In the genomic region with DNA sequence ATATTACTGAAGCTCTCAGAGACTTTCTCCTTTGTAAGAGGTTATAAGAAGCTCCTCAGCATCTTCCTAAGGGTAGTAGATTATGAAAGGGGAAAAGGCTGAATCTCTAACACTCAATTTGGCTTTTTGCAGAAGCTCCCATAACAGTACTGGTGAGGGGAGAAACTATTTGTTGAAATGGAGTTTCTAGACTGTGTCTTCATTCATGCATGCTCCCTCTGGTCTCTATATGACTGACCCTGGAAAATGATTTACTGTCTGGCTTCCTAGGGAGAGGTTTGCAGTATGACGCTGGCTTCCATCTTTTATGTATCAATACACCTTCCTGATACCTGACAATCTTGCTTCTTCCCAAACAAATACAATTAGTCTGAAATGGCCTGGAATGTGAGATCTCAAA, we compare ENCODE assay signal across 18 cellular contexts.
A peak's percentile ranks its signal among the peaks of the same experiment; 100 is the strongest.
DNase-seq lines count a peak whose midpoint lies in the region; ATAC-seq and TF ChIP-seq lines count a peak whose summit lies in the region.
"Had no signal": no experiment of that assay in that cellular context is flagged by ENCODE, and none has a peak within 500 bp of the region (broad histone marks: within the 10 kb centered on the region; RNA-seq: fewer than 3 reads in every experiment).

No MANE protein-coding gene starts in this region.

- no peak overlapping the region for H3K4me3 ChIP-seq in left lung
- H3K4me3 ChIP-seq: BLaER1 had no signal

- no peak overlapping the region for H3K27ac ChIP-seq in left lung
- H3K27ac ChIP-seq: BLaER1, WERI-Rb-1 had no signal

- H3K9me3 ChIP-seq in left lung, result peaks cover 0 to 6% of the 10 kb centered on the region in 2 donors
- H3K9me3 ChIP-seq: SK-N-SH had no signal

- H3K4me1 Mint-ChIP-seq in activated T-helper 1 cell treated with anti-CD3 and anti-CD28 coated beads, Interleukin-12 subunit alpha, Interleukin-12 subunit beta, Interleukin-2, Interleukin-4 antibody, amounts not matched to agents 30 ng/mL and 10 ng/mL and 1 ng/mL, durations not matched to agents 14 hours and 24 hours and 36 hours (ENCODE audit: low read depth), result peaks cover 11% of the 10 kb centered on the region
- H3K4me1 Mint-ChIP-seq: activated naive CD4-positive, alpha-beta T cell treated with anti-CD3 and anti-CD28 coated beads, Interleukin-2, amount 10 ng/mL, durations not matched to agents 7 days and 5 days had no signal

- no peaks in the 10 kb centered on the region for H3K36me3 ChIP-seq in left lung
- H3K36me3 ChIP-seq: WERI-Rb-1 had no signal

- intact Hi-C loops in activated T-helper 1 cell treated with anti-CD3 and anti-CD28 coated beads, Interleukin-12 subunit alpha, Interleukin-12 subunit beta, Interleukin-2, Interleukin-4 antibody, amounts not matched to agents 30 ng/mL and 10 ng/mL and 1 ng/mL, durations not matched to agents 14 hours and 24 hours and 36 hours (cut with micrococcal nuclease), result loop anchor here (2.0 kb wide), 1 partner anchor 60 kb away; no protein-coding TSS in a partner anchor
- intact Hi-C loops in left lung (cut with DNase I), result no loop called here

- no peaks in the 10 kb centered on the region for H3K27me3 ChIP-seq in left lung
- H3K27me3 ChIP-seq: BLaER1 had no signal

- H3K27me3 Mint-ChIP-seq in activated T-helper 1 cell treated with anti-CD3 and anti-CD28 coated beads, Interleukin-12 subunit alpha, Interleukin-12 subunit beta, Interleukin-2, Interleukin-4 antibody, amounts not matched to agents 30 ng/mL and 10 ng/mL and 1 ng/mL, durations not matched to agents 14 hours and 24 hours and 36 hours (ENCODE audit: insufficient read depth), result no peaks in the 10 kb centered on the region
- H3K27me3 Mint-ChIP-seq: activated naive CD4-positive, alpha-beta T cell treated with anti-CD3 and anti-CD28 coated beads, Interleukin-2, amount 10 ng/mL, durations not matched to agents 7 days and 5 days; memory B cell had no signal

- no peaks in the 10 kb centered on the region for H3K4me1 ChIP-seq in left lung

- DNase-seq in activated T-helper 1 cell treated with anti-CD3 and anti-CD28 coated beads, Interleukin-12 subunit alpha, Interleukin-12 subunit beta, Interleukin-2, Interleukin-4 antibody, amounts not matched to agents 30 ng/mL and 10 ng/mL and 1 ng/mL, durations not matched to agents 14 hours and 24 hours and 36 hours (ENCODE audit: low spot score), result no peak
- no peak for DNase-seq in omental fat pad (ENCODE audit: low spot score)
- DNase-seq in left lung, result no peak
- no peak for DNase-seq in NCI-H2227 (lab: John Stamatoyannopoulos, UW; ENCODE audit: unreplicated experiment)
- no peak for DNase-seq in dermis blood vessel endothelial cell
- DNase-seq: activated naive CD4-positive, alpha-beta T cell treated with anti-CD3 and anti-CD28 coated beads, Interleukin-2, amount 10 ng/mL, durations not matched to agents 7 days and 5 days; DMS79 treated with DMSO at 0.1 percent for 48 hours; effector memory CD4-positive, alpha-beta T cell; immature natural killer cell; right cardiac atrium; SK-N-SH; stimulated activated CD4-positive, alpha-beta T cell treated with anti-CD3 and anti-CD28 coated beads, Interleukin-2, amount 100 ng/mL, for 24 hours; WERI-Rb-1 had no signal

- TF ChIP-seq CTCF in omental fat pad (IDR thresholded peaks at IDR 0.05), result no peak
- TF ChIP-seq CTCF in left lung (IDR thresholded peaks at IDR 0.05), result no peak

- H3K27ac Mint-ChIP-seq in activated T-helper 1 cell treated with anti-CD3 and anti-CD28 coated beads, Interleukin-12 subunit alpha, Interleukin-12 subunit beta, Interleukin-2, Interleukin-4 antibody, amounts not matched to agents 30 ng/mL and 10 ng/mL and 1 ng/mL, durations not matched to agents 14 hours and 24 hours and 36 hours, result peak overlapping the region; percentile 73
- H3K27ac Mint-ChIP-seq: activated naive CD4-positive, alpha-beta T cell treated with anti-CD3 and anti-CD28 coated beads, Interleukin-2, amount 10 ng/mL, durations not matched to agents 7 days and 5 days; immature natural killer cell had no signal

- peak; percentile 90 for ATAC-seq in GM18873 (IDR thresholded peaks at IDR 0.05; ENCODE audit: low FRiP score, unreplicated experiment)
- ATAC-seq in GM21529 (IDR thresholded peaks at IDR 0.05; ENCODE audit: unreplicated experiment), result peak; percentile 80
- peak; percentile 86 for ATAC-seq in HG03064 (IDR thresholded peaks at IDR 0.05; ENCODE audit: low read depth, unreplicated experiment)
- ATAC-seq in omental fat pad (ENCODE audit: low FRiP score), result no peak
- no peak for ATAC-seq in left lung
- ATAC-seq: right cardiac atrium had no signal

- no peak overlapping the region for H3K4me3 Mint-ChIP-seq in activated T-helper 1 cell treated with anti-CD3 and anti-CD28 coated beads, Interleukin-12 subunit alpha, Interleukin-12 subunit beta, Interleukin-2, Interleukin-4 antibody, amounts not matched to agents 30 ng/mL and 10 ng/mL and 1 ng/mL, durations not matched to agents 14 hours and 24 hours and 36 hours
- H3K4me3 Mint-ChIP-seq: activated naive CD4-positive, alpha-beta T cell treated with anti-CD3 and anti-CD28 coated beads, Interleukin-2, amount 10 ng/mL, durations not matched to agents 7 days and 5 days; immature natural killer cell; memory B cell had no signal

- peaks cover 10% of the 10 kb centered on the region for H3K9me3 Mint-ChIP-seq in activated T-helper 1 cell treated with anti-CD3 and anti-CD28 coated beads, Interleukin-12 subunit alpha, Interleukin-12 subunit beta, Interleukin-2, Interleukin-4 antibody, amounts not matched to agents 30 ng/mL and 10 ng/mL and 1 ng/mL, durations not matched to agents 14 hours and 24 hours and 36 hours
- H3K9me3 Mint-ChIP-seq: immature natural killer cell, memory B cell had no signal

- H3K36me3 Mint-ChIP-seq in activated T-helper 1 cell treated with anti-CD3 and anti-CD28 coated beads, Interleukin-12 subunit alpha, Interleukin-12 subunit beta, Interleukin-2, Interleukin-4 antibody, amounts not matched to agents 30 ng/mL and 10 ng/mL and 1 ng/mL, durations not matched to agents 14 hours and 24 hours and 36 hours (ENCODE audit: low read depth), result peaks cover 16% of the 10 kb centered on the region

Comparison
In these comparisons a context has a peak if more than half of its experiments do, and no peak if none do; other contexts are left out.
1. ATAC-seq: peak in GM18873 (single experiment), GM21529 (single experiment) and HG03064 (single experiment); none in omental fat pad (single experiment) and left lung (single experiment).